Comparison of ENCODE assay signal across 12 cellular contexts in the genomic region with DNA sequence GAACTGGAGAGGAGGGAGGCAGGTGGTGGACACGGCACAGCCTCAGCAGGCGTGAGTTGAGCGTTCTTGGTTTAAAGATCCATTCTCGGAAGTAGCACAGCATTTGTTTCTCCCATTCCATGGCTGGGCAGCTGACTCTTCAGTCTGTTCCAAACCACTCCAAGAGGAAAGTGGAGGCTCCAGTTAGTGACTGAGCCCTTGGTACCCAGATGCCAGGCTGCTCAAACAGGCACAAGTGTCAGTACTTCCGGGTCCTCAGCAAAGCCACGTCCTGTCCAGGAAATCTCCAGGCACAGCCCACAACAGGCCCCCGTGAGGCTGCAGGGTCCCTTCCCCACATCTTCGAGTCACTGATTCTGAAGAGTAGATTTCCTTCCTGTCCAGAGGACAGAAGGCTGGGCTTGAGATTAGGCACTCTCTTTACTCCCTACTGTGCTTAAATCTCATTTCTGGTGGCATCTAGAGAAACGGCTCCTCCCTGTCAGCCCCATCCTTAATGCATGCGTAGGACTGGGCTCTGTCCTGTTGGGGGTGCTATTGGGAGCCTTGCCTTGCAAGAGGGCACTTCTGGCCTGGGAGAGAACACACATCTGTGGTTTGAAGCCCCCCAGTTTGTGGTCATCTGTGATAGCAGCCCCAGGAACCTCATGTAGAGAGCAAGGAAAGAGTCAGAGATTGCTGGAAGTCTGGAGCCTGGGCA. TPM values are rescaled to one million over a fixed set of nuclear protein-coding genes. Genes with fewer than 3 reads are reported as not detected.
DNase-seq lines count a peak whose midpoint lies in the region; TF ChIP-seq lines count a peak whose summit lies in the region.
"Had no signal": no experiment of that assay in that cellular context is flagged by ENCODE, and none has a peak within 500 bp of the region (broad histone marks: within the 10 kb centered on the region; RNA-seq: fewer than 3 reads in every experiment).

No MANE protein-coding gene starts in this region.

- H4K5ac ChIP-seq in mesendoderm (ENCODE audit: low read length) = no peak overlapping the region

- H2AK5ac ChIP-seq in mesendoderm (ENCODE audit: low read length) = no peak overlapping the region

- TF ChIP-seq CTCF in HFFc6 (IDR thresholded peaks at IDR 0.05) = peak; percentile 58
- TF ChIP-seq CTCF in WI38 (IDR thresholded peaks at IDR 0.05; ENCODE audit: low read depth, low read length) = peak; percentile 13; the same call in 1 of the 2 replicates

- H2BK15ac ChIP-seq in mesendoderm (replicated peaks; ENCODE audit: low read depth) = no peak overlapping the region

- no peaks in the 10 kb centered on the region for H3K36me3 ChIP-seq in mesendoderm (ENCODE audit: control insufficient read depth, insufficient read depth, low read length)

- H2BK120ac ChIP-seq in mesendoderm (ENCODE audit: low read depth, low read length) = no peak overlapping the region

- H3K27me3 Mint-ChIP-seq in HFFc6 (ENCODE audit: insufficient read depth) (peaks cover 2% of the 10 kb centered on the region; the same call in 1 of the 2 replicates), immature natural killer cell (ENCODE audit: low read depth in 3 of 3) (peaks cover 0 to 2% (median 0%) of the 10 kb centered on the region in 3 donors)

- WGBS in mesendoderm (ENCODE audit: extremely low coverage, insufficient coverage, low lambda C conversion rate) = no CpG with 5 or more reads among the region's 10 CpGs

- no peaks in the 10 kb centered on the region for H3K9me3 Mint-ChIP-seq in HFFc6
- H3K9me3 Mint-ChIP-seq in immature natural killer cell = no peaks in the 10 kb centered on the region

- no peaks in the 10 kb centered on the region for H3K27me3 ChIP-seq in mesendoderm (ENCODE audit: insufficient read depth, low read length, poor library complexity)
- H3K27me3 ChIP-seq: heart left ventricle had no signal

- no peak overlapping the region for H3K9ac ChIP-seq in mesendoderm (ENCODE audit: low read length)

- no peak overlapping the region for H3K4ac ChIP-seq in mesendoderm (ENCODE audit: low read depth, low read length)

- no peak overlapping the region for H3K27ac Mint-ChIP-seq in HFFc6
- H3K27ac Mint-ChIP-seq in immature natural killer cell = peak overlapping the region in 1 of 6 donors; percentile 34

- no peak overlapping the region for H3K18ac ChIP-seq in mesendoderm (ENCODE audit: low read length)

- no peak overlapping the region for H3K4me2 ChIP-seq in mesendoderm (ENCODE audit: low read length)

- H3K4me1 ChIP-seq in mesendoderm (ENCODE audit: control insufficient read depth, low read depth, low read length) = peaks cover 2% of the 10 kb centered on the region

- H4K8ac ChIP-seq in mesendoderm (ENCODE audit: low read depth, low read length) = no peak overlapping the region

- H3K4me3 Mint-ChIP-seq in HFFc6 = no peak overlapping the region
- H3K4me3 Mint-ChIP-seq in immature natural killer cell = no peak overlapping the region

- no peaks in the 10 kb centered on the region for H3K79me2 ChIP-seq in mesendoderm (ENCODE audit: control insufficient read depth, insufficient read depth, low read length)

- no peaks in the 10 kb centered on the region for H3K4me1 Mint-ChIP-seq in HFFc6 (ENCODE audit: low read depth)
- H3K4me1 Mint-ChIP-seq in immature natural killer cell = peaks cover 5 to 14% of the 10 kb centered on the region in 2 donors

- no peaks in the 10 kb centered on the region for H3K79me1 ChIP-seq in mesendoderm (ENCODE audit: low read length)

- H3K23ac ChIP-seq in mesendoderm (ENCODE audit: low read length) = no peak overlapping the region

- H2BK5ac ChIP-seq in mesendoderm (ENCODE audit: low read length) = no peak overlapping the region

- no peak overlapping the region for H3K4me3 ChIP-seq in WI38 (ENCODE audit: low read depth, low read length)
- no peak overlapping the region for H3K4me3 ChIP-seq in mesendoderm (ENCODE audit: low read length)
- H3K4me3 ChIP-seq: heart left ventricle had no signal

- H3K27ac ChIP-seq in mesendoderm (ENCODE audit: low read depth, low read length) = no peak overlapping the region
- H3K27ac ChIP-seq: heart left ventricle had no signal

- peak; percentile 37 for DNase-seq in DMS79 treated with DMSO at 0.1 percent for 48 hours (lab: John Stamatoyannopoulos, UW)
- DNase-seq in DMS79 (lab: John Stamatoyannopoulos, UW) = no peak
- DNase-seq in HFFc6 = no peak
- DNase-seq in mesendoderm = peak; percentile 78
- DNase-seq in cerebellar cortex (ENCODE audit: low spot score) = no peak
- DNase-seq in NCI-H2196 treated with DMSO at 0.1 percent for 48 hours (lab: John Stamatoyannopoulos, UW; ENCODE audit: unreplicated experiment) = no peak
- DNase-seq in immature natural killer cell = no peak
- DNase-seq: activated T-cell treated with anti-CD3 and anti-CD28 coated beads, Interleukin-2, amount 50 U/mL, for 1 hour; heart left ventricle; NCI-H446 had no signal

- H3K36me3 Mint-ChIP-seq in HFFc6 (ENCODE audit: low read depth) (no peaks in the 10 kb centered on the region), immature natural killer cell (peaks cover 3 to 13% (median 6%) of the 10 kb centered on the region in 3 donors)

- H3K56ac ChIP-seq in mesendoderm (ENCODE audit: low read length) = no peak overlapping the region

RNA-seq across cellular contexts. Expression of a gene that starts 39.7 kb away (rescaled TPM):
- 10 to 100 TPM; 40.9 to 50.7 (median 46.6) TPM for total RNA-seq in HFFc6 (2021; fragmentation: NEBNext Ultra II Directional; extraction: Animal tissue kit (Norgen Biotek cat#: 25700))
- 13.4 TPM for polyA plus RNA-seq in mesendoderm (2013, experiment 1 of 2)
- polyA plus RNA-seq in mesendoderm (2013, experiment 2 of 2) = 13.7 TPM
- 10 to 100 TPM in 1 of 3 donors, 1 to 10 TPM in 2; 4.3 to 11.2 (median 6.3) TPM for polyA plus RNA-seq in immature natural killer cell

RNA-seq across cellular contexts. Expression of a gene that starts 43.9 kb away (rescaled TPM):
- total RNA-seq in HFFc6 (2021; fragmentation: NEBNext Ultra II Directional; extraction: Animal tissue kit (Norgen Biotek cat#: 25700)) = under 1 TPM in 2 of 6 experiments, not detected in 4; 0.05 to 0.07 TPM
- polyA plus RNA-seq in mesendoderm (2013, experiment 1 of 2) = 0.01 TPM
- 0.01 TPM for polyA plus RNA-seq in mesendoderm (2013, experiment 2 of 2)
- polyA plus RNA-seq in immature natural killer cell = under 1 TPM in 1 of 3 donors, not detected in 2; 0.66 TPM
- total RNA-seq: mononuclear cell had no signal

RNA-seq across cellular contexts. Expression of a gene that starts 57.0 kb away (rescaled TPM):
- total RNA-seq in HFFc6 (2021; fragmentation: NEBNext Ultra II Directional; extraction: Animal tissue kit (Norgen Biotek cat#: 25700)) = 10 to 100 TPM; 25.5 to 35.5 (median 33.9) TPM
- 6.1 TPM for polyA plus RNA-seq in mesendoderm (2013, experiment 1 of 2)
- polyA plus RNA-seq in mesendoderm (2013, experiment 2 of 2) = 6.1 TPM
- polyA plus RNA-seq in immature natural killer cell = 10 to 100 TPM in 1 of 3 donors, 1 to 10 TPM in 2; 3.9 to 10.3 (median 8.0) TPM

Comparison
In these comparisons a context has a peak if more than half of its experiments do, and no peak if none do; other contexts are left out.
1. DNase-seq: peak in DMS79 treated with DMSO at 0.1 percent for 48 hours (single experiment) and mesendoderm (single experiment); none in DMS79 (single experiment), HFFc6 (single experiment), cerebellar cortex (single experiment), NCI-H2196 treated with DMSO at 0.1 percent for 48 hours (single experiment) and immature natural killer cell (0 of 3).